In the genomic region with DNA sequence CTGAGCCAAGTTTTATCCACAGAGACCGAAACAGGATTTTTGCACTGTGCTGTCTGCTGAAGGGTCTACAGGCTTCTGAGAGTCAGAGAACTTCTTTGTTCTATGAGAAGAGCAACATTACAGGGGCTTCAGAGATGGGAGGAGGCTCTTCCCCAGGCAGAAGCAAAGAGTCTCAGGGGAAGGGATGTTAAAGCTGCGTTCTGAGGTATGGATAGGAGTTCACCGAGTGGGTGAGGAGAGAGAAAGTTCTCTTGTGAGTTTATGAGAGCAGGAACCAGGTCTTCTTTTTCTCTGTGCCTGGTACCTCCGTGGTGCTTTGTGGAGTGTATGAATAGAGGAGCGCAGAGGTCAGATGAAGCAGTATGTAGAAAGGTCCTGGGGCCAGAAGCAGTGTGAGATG, we compare ENCODE assay signal across 25 cellular contexts.
"Had no signal": no experiment of that assay in that cellular context is flagged by ENCODE, and none has a peak within 500 bp of the region (broad histone marks: within the 10 kb centered on the region; RNA-seq: fewer than 3 reads in every experiment).

No MANE protein-coding gene starts in this region.

- H3K9me3 ChIP-seq: esophagus squamous epithelium, heart right ventricle, mucosa of descending colon, prostate gland, right atrium auricular region, testis, tibial artery, upper lobe of left lung had no signal

- H3K27ac Mint-ChIP-seq: effector memory CD8-positive, alpha-beta T cell; immature natural killer cell; memory B cell; mesothelial cell of epicardium; natural killer cell treated with Interleukin-12 subunit alpha and Interleukin-12 subunit beta and Interleukin-15 and Interleukin-18, amount 100 ng/mL, for 72 hours had no signal

- H3K27ac ChIP-seq: esophagus squamous epithelium, heart right ventricle, prostate gland, right atrium auricular region, testis, tibial artery, upper lobe of left lung had no signal

- H3K4me2 ChIP-seq: smooth muscle cell had no signal

- H3K9me3 Mint-ChIP-seq: immature natural killer cell; natural killer cell treated with Interleukin-12 subunit alpha and Interleukin-12 subunit beta and Interleukin-15 and Interleukin-18, amount 100 ng/mL, for 72 hours had no signal

- H3K36me3 Mint-ChIP-seq: immature natural killer cell; memory B cell; mesothelial cell of epicardium; naive B cell; natural killer cell treated with Interleukin-12 subunit alpha and Interleukin-12 subunit beta and Interleukin-15 and Interleukin-18, amount 100 ng/mL, for 72 hours had no signal

- H3K4me3 ChIP-seq: esophagus squamous epithelium, heart right ventricle, lung, mucosa of descending colon, prostate gland, right atrium auricular region, smooth muscle cell, testis, tibial artery, upper lobe of left lung had no signal

- H3K4me1 Mint-ChIP-seq: immature natural killer cell, memory B cell had no signal

- DNase-seq: cortex of kidney; effector memory CD8-positive, alpha-beta T cell; esophagus squamous epithelium; glutamatergic neuron; left ventricle myocardium superior; naive B cell; stimulated activated CD4-positive, alpha-beta T cell treated with anti-CD3 and anti-CD28 coated beads, Interleukin-12 subunit alpha, Interleukin-12 subunit beta, amount 100 ng/mL, for 4 hours; stimulated activated CD4-positive, alpha-beta T cell treated with anti-CD3 and anti-CD28 coated beads, Interleukin-1b, Interleukin-23, amount 100 ng/mL, for 48 hours; stimulated activated CD4-positive, alpha-beta T cell treated with anti-CD3 and anti-CD28 coated beads, Interleukin-4, amount 100 ng/mL, for 1 hour; stimulated activated CD8-positive, alpha-beta memory T cell treated with anti-CD3 and anti-CD28 coated beads, Interleukin-4, amount 100 ng/mL, for 48 hours; upper lobe of left lung had no signal

- H3K4me1 ChIP-seq: heart right ventricle, prostate gland, right atrium auricular region, testis, tibial artery had no signal

- ATAC-seq: left ventricle myocardium superior; stimulated activated naive CD8-positive, alpha-beta T cell treated with anti-CD3 and anti-CD28 coated beads, Interleukin-15, Interleukin-2, amounts not matched to agents 100 U/mL and 50 U/mL, for 24 hours had no signal

- H3K36me3 ChIP-seq: esophagus squamous epithelium, heart right ventricle, prostate gland, right atrium auricular region, tibial artery, upper lobe of left lung had no signal

- H3K27me3 ChIP-seq: esophagus squamous epithelium, heart right ventricle, right atrium auricular region, testis, tibial artery, upper lobe of left lung had no signal

- H3K4me3 Mint-ChIP-seq: effector memory CD8-positive, alpha-beta T cell; immature natural killer cell; memory B cell; mesothelial cell of epicardium; naive B cell; natural killer cell treated with Interleukin-12 subunit alpha and Interleukin-12 subunit beta and Interleukin-15 and Interleukin-18, amount 100 ng/mL, for 72 hours; neural crest cell had no signal
